10 cellular contexts compared by ENCODE assay signal in the genomic region with DNA sequence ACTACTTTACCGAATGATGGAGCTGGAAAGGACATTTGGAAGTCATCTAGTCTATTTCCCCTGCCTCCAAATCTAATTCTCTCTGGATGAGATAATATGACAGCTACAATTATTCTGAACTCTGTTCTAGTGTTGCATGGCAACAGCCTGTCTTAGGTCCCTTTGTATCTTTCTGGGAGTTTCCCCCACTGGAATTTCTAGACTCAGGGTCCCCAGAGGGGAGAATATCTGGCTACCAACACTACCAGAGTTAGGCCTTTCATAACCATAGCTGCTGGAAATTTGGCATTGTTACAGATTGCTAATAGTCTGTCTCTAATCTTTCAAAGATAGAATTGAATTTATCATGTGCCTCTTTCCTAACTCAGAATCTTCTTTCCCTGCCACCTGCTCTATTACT. TPM values are rescaled to one million over a fixed set of nuclear protein-coding genes. Genes with fewer than 3 reads are reported as not detected.
A peak's percentile ranks its signal among the peaks of the same experiment; 100 is the strongest.
DNase-seq lines count a peak whose midpoint lies in the region; ATAC-seq, FAIRE-seq and TF ChIP-seq lines count a peak whose summit lies in the region.
"Had no signal": no experiment of that assay in that cellular context is flagged by ENCODE, and none has a peak within 500 bp of the region (broad histone marks: within the 10 kb centered on the region; RNA-seq: fewer than 3 reads in every experiment).

No MANE protein-coding gene starts in this region.

- peaks cover 59% of the 10 kb centered on the region for H3K36me3 Mint-ChIP-seq in activated CD4-positive, alpha-beta T cell treated with anti-CD3 and anti-CD28 coated beads, Interleukin-2, amount 10 ng/mL, durations not matched to agents 24 days and 14 days (ENCODE audit: low read depth)
- H3K36me3 Mint-ChIP-seq in activated CD8-positive, alpha-beta T cell treated with anti-CD3 and anti-CD28 coated beads for 36 hours (ENCODE audit: low read depth): peaks cover 76% of the 10 kb centered on the region

- no peak for TF ChIP-seq POLR2A in suprapubic skin (IDR thresholded peaks at IDR 0.05)
- no peak for TF ChIP-seq POLR2A in GM12891 (IDR thresholded peaks at IDR 0.05; ENCODE audit: low read depth, low read length)

- no peak for TF ChIP-seq CTCF in activated CD8-positive, alpha-beta T cell treated with anti-CD3 and anti-CD28 coated beads for 36 hours (IDR thresholded peaks at IDR 0.05)
- no peak for TF ChIP-seq CTCF in right atrium auricular region (IDR thresholded peaks at IDR 0.05)
- TF ChIP-seq CTCF in suprapubic skin (IDR thresholded peaks at IDR 0.05): no peak

- H3K27ac ChIP-seq in right atrium auricular region (peak overlapping the region; percentile 95 to 99), suprapubic skin (peak overlapping the region; percentile 62)

- H3K4me3 ChIP-seq in right atrium auricular region: no peak overlapping the region
- H3K4me3 ChIP-seq in suprapubic skin: no peak overlapping the region

- CTCF ChIA-PET in activated CD8-positive, alpha-beta T cell treated with anti-CD3 and anti-CD28 coated beads for 36 hours (lab: Charles Lee): interaction anchor here (1.4 to 5.9 kb wide), 5 partner anchors 17 to 85 kb away, joined by 3 to 25 read pairs (median 4); no protein-coding TSS in a partner anchor

- no peak for FAIRE-seq in GM12891 (lab: Jason Lieb, UNC)

- peaks cover 44% of the 10 kb centered on the region for H3K4me1 Mint-ChIP-seq in activated CD4-positive, alpha-beta T cell treated with anti-CD3 and anti-CD28 coated beads, Interleukin-2, amount 10 ng/mL, durations not matched to agents 24 days and 14 days
- peaks cover 42% of the 10 kb centered on the region for H3K4me1 Mint-ChIP-seq in activated CD8-positive, alpha-beta T cell treated with anti-CD3 and anti-CD28 coated beads for 36 hours (ENCODE audit: low read depth)

- no peaks in the 10 kb centered on the region for H3K9me3 ChIP-seq in right atrium auricular region
- no peaks in the 10 kb centered on the region for H3K9me3 ChIP-seq in suprapubic skin

- peak overlapping the region; percentile 88 for H3K27ac Mint-ChIP-seq in activated CD4-positive, alpha-beta T cell treated with anti-CD3 and anti-CD28 coated beads, Interleukin-2, amount 10 ng/mL, durations not matched to agents 24 days and 14 days
- peak overlapping the region; percentile 94 for H3K27ac Mint-ChIP-seq in activated CD8-positive, alpha-beta T cell treated with anti-CD3 and anti-CD28 coated beads for 36 hours

- POLR2A ChIA-PET in activated CD8-positive, alpha-beta T cell treated with anti-CD3 and anti-CD28 coated beads for 36 hours (lab: Charles Lee): interaction anchor here (0.6 to 5.8 kb wide), 6 partner anchors 13 to 272 kb away, joined by 3 to 23 read pairs (median 4); no protein-coding TSS in a partner anchor

- H3K4me1 ChIP-seq in right atrium auricular region (peaks cover 0 to 71% of the 10 kb centered on the region in 2 donors), suprapubic skin (peaks cover 72% of the 10 kb centered on the region)

- H3K36me3 ChIP-seq in right atrium auricular region (no peaks in the 10 kb centered on the region), suprapubic skin (no peaks in the 10 kb centered on the region)

- no peaks in the 10 kb centered on the region for H3K27me3 ChIP-seq in right atrium auricular region
- no peaks in the 10 kb centered on the region for H3K27me3 ChIP-seq in suprapubic skin

- WGBS in suprapubic skin: 17% methylated on average over 1 of the region's 1 CpG

- H3K4me3 Mint-ChIP-seq in activated CD4-positive, alpha-beta T cell treated with anti-CD3 and anti-CD28 coated beads, Interleukin-2, amount 10 ng/mL, durations not matched to agents 24 days and 14 days: peak overlapping the region; percentile 97
- H3K4me3 Mint-ChIP-seq in activated CD8-positive, alpha-beta T cell treated with anti-CD3 and anti-CD28 coated beads for 36 hours: peak overlapping the region; percentile 95

- intact Hi-C loops in activated CD4-positive, alpha-beta T cell treated with anti-CD3 and anti-CD28 coated beads, Interleukin-2, amount 10 ng/mL, durations not matched to agents 24 days and 14 days (cut with micrococcal nuclease): loop anchor here (1.0 to 5.0 kb wide), 2 partner anchors 26 to 315 kb away; no protein-coding TSS in a partner anchor
- intact Hi-C loops in activated CD8-positive, alpha-beta T cell treated with anti-CD3 and anti-CD28 coated beads for 36 hours (cut with micrococcal nuclease): loop anchor here (5.0 kb wide), 2 partner anchors 50 to 75 kb away; no protein-coding TSS in a partner anchor

- TF ChIP-seq EP300 in suprapubic skin (IDR thresholded peaks at IDR 0.05): no peak

- no peaks in the 10 kb centered on the region for H3K27me3 Mint-ChIP-seq in activated CD4-positive, alpha-beta T cell treated with anti-CD3 and anti-CD28 coated beads, Interleukin-2, amount 10 ng/mL, durations not matched to agents 24 days and 14 days
- H3K27me3 Mint-ChIP-seq in activated CD8-positive, alpha-beta T cell treated with anti-CD3 and anti-CD28 coated beads for 36 hours: no peaks in the 10 kb centered on the region

- H3K9me3 Mint-ChIP-seq in activated CD4-positive, alpha-beta T cell treated with anti-CD3 and anti-CD28 coated beads, Interleukin-2, amount 10 ng/mL, durations not matched to agents 24 days and 14 days: no peaks in the 10 kb centered on the region
- no peaks in the 10 kb centered on the region for H3K9me3 Mint-ChIP-seq in activated CD8-positive, alpha-beta T cell treated with anti-CD3 and anti-CD28 coated beads for 36 hours

- DNase-seq in activated CD4-positive, alpha-beta T cell treated with anti-CD3 and anti-CD28 coated beads, Interleukin-2, amount 10 ng/mL, durations not matched to agents 24 days and 14 days: no peak
- no peak for DNase-seq in activated CD4-positive, alpha-beta T cell treated with anti-CD3 and anti-CD28 coated beads, Interleukin-2, amount 50 U/mL, for 1 hour
- no peak for DNase-seq in activated CD8-positive, alpha-beta T cell treated with anti-CD3 and anti-CD28 coated beads for 36 hours
- DNase-seq in right atrium auricular region (ENCODE audit: low spot score) (no peak), suprapubic skin (ENCODE audit: low spot score in 2 of 2) (no peak), GM12891 (ENCODE audit: insufficient read length, low spot score) (no peak)
- DNase-seq: NCI-H2227 treated with DMSO at 0.1 percent for 48 hours, T-helper 9 cell had no signal

- ATAC-seq in activated CD8-positive, alpha-beta T cell treated with anti-CD3 and anti-CD28 coated beads for 36 hours: no peak
- ATAC-seq in GM19463 (IDR thresholded peaks at IDR 0.05; ENCODE audit: unreplicated experiment): no peak
- no peak for ATAC-seq in HG02642 (IDR thresholded peaks at IDR 0.05; ENCODE audit: poor library complexity, unreplicated experiment)

TF ChIP-seq in GM12891, 5 proteins besides CTCF, POLR2A, EP300 and RAD21:
- no peak for TF ChIP-seq POU2F2 (IDR thresholded peaks at IDR 0.05; ENCODE audit: low read depth, low read length)
- no peak for TF ChIP-seq SPI1 (IDR thresholded peaks at IDR 0.05; ENCODE audit: low read depth, low read length)
- TF ChIP-seq TAF1 (IDR thresholded peaks at IDR 0.05; ENCODE audit: low read depth, low read length): no peak
- no peak for TF ChIP-seq PAX5 (IDR thresholded peaks at IDR 0.05; ENCODE audit: insufficient read depth, low read length, severe bottlenecking)

RNA-seq across cellular contexts. Expression of a gene that starts 4.5 kb away (rescaled TPM):
- total RNA-seq in activated CD4-positive, alpha-beta T cell treated with anti-CD3 and anti-CD28 coated beads, Interleukin-2, amount 10 ng/mL, durations not matched to agents 24 days and 14 days: 480 and 482 TPM in 2 replicates
- total RNA-seq in activated CD8-positive, alpha-beta T cell treated with anti-CD3 and anti-CD28 coated beads for 36 hours: 100 to 1,000 TPM; 426 to 435 TPM
- total RNA-seq in right atrium auricular region (100 to 1,000 TPM; 125 to 256 TPM), suprapubic skin (100 to 1,000 TPM; 127 to 184 (median 169) TPM)
- polyA plus RNA-seq in GM12891 (2012; ENCODE audit: low read depth, missing spikeins): 196 TPM
